Comparison of ENCODE assay signal across 28 cellular contexts in genomic region chr5:3006526-3006925, GRCh38.
"Had no signal": no experiment of that assay in that cellular context is flagged by ENCODE, and none has a peak within 500 bp of the region (broad histone marks: within the 10 kb centered on the region; RNA-seq: fewer than 3 reads in every experiment).

No MANE protein-coding gene starts in this region.

- H3K4me3 ChIP-seq: esophagus muscularis mucosa, gastrocnemius medialis had no signal

- H3K4me1 ChIP-seq: esophagus muscularis mucosa, foreskin keratinocyte, gastrocnemius medialis had no signal

- DNase-seq: activated B cell treated with CpG ODN at 0.5 μM for 24 hours; activated CD4-positive, alpha-beta T cell treated with anti-CD3 and anti-CD28 coated beads for 48 hours; activated CD4-positive, alpha-beta T cell treated with anti-CD3 and anti-CD28 coated beads, Interleukin-2, amount 50 U/mL, for 1 hour; activated CD4-positive, alpha-beta T cell treated with anti-CD3 and anti-CD28 coated beads, Interleukin-2, amount 50 U/mL, for 48 hours; activated CD8-positive, alpha-beta memory T cell treated with anti-CD3 and anti-CD28 coated beads for 24 hours; activated CD8-positive, alpha-beta T cell treated with anti-CD3 and anti-CD28 coated beads for 36 hours; activated effector memory CD4-positive, alpha-beta T cell treated with Interleukin-2 at 50 U/mL for 16 hours; activated gamma-delta T cell treated with Interleukin-2 at 50 U/mL for 16 hours; activated naive CD4-positive, alpha-beta T cell treated with anti-CD3 and anti-CD28 coated beads, Interleukin-2, amount 50 U/mL, for 16 hours; activated naive CD4-positive, alpha-beta T cell treated with Interleukin-2 at 50 U/mL for 16 hours; activated T-cell treated with anti-CD3 and anti-CD28 coated beads, Interleukin-2, amount 50 U/mL, for 4 hours; amniotic stem cell; anterior cingulate cortex; brain microvascular endothelial cell; effector memory CD4-positive, alpha-beta T cell; erythroblast; foreskin keratinocyte; gastrocnemius medialis; T-helper 1 cell; T-helper 17 cell; T1000; WERI-Rb-1 had no signal

- H3K27ac ChIP-seq: brain microvascular endothelial cell, esophagus muscularis mucosa, foreskin keratinocyte, gastrocnemius medialis, WERI-Rb-1 had no signal

- ATAC-seq: activated CD4-positive, CD25-positive, alpha-beta regulatory T cell treated with anti-CD3 and anti-CD28 coated beads, Interleukin-2, amount 50 U/mL, for 24 hours; activated CD8-positive, alpha-beta T cell treated with anti-CD3 and anti-CD28 coated beads for 36 hours; activated T-cell treated with anti-CD3 and anti-CD28 coated beads, Interleukin-2, amount 50 U/mL, for 4 hours; activated T-helper 17 cell treated with anti-CD3 and anti-CD28 coated beads, Interleukin-2, amount 50 U/mL, for 72 hours; foreskin keratinocyte; gastrocnemius medialis; T-helper 17 cell had no signal

- H3K4me3 Mint-ChIP-seq: activated B cell treated with CpG ODN at 0.5 μM for 24 hours; activated CD8-positive, alpha-beta T cell treated with anti-CD3 and anti-CD28 coated beads for 36 hours; activated naive CD8-positive, alpha-beta T cell; activated T-cell treated with anti-CD3 and anti-CD28 coated beads, Interleukin-2, amount 50 U/mL, for 4 hours; activated T-helper 17 cell treated with anti-CD3 and anti-CD28 coated beads, Interleukin-2, amount 50 U/mL, for 72 hours; central memory CD8-positive, alpha-beta T cell; T-helper 17 cell; T-helper 2 cell treated with Interferon-gamma antibody and Interleukin-4, amounts not matched to agents 5 μg/mL and 100 μg/mL, for 36 hours had no signal

- H3K27me3 Mint-ChIP-seq: activated B cell treated with CpG ODN at 0.5 μM for 24 hours; activated CD8-positive, alpha-beta T cell treated with anti-CD3 and anti-CD28 coated beads for 36 hours; activated naive CD8-positive, alpha-beta T cell; activated T-helper 17 cell treated with anti-CD3 and anti-CD28 coated beads, Interleukin-2, amount 50 U/mL, for 72 hours; central memory CD8-positive, alpha-beta T cell; T-helper 17 cell had no signal

- H3K27me3 ChIP-seq: brain microvascular endothelial cell, esophagus muscularis mucosa, foreskin keratinocyte, gastrocnemius medialis had no signal

- H3K27ac Mint-ChIP-seq: activated B cell treated with CpG ODN at 0.5 μM for 24 hours; activated CD8-positive, alpha-beta T cell treated with anti-CD3 and anti-CD28 coated beads for 36 hours; activated naive CD8-positive, alpha-beta T cell; activated T-helper 17 cell treated with anti-CD3 and anti-CD28 coated beads, Interleukin-2, amount 50 U/mL, for 72 hours; T-helper 17 cell; T-helper 2 cell treated with Interferon-gamma antibody and Interleukin-4, amounts not matched to agents 5 μg/mL and 100 μg/mL, for 36 hours had no signal

- H3K36me3 ChIP-seq: brain microvascular endothelial cell, esophagus muscularis mucosa, gastrocnemius medialis, WERI-Rb-1 had no signal

- H3K36me3 Mint-ChIP-seq: activated naive CD8-positive, alpha-beta T cell had no signal

- H3K4me1 Mint-ChIP-seq: activated B cell treated with CpG ODN at 0.5 μM for 24 hours; activated T-helper 17 cell treated with anti-CD3 and anti-CD28 coated beads, Interleukin-2, amount 50 U/mL, for 72 hours; central memory CD8-positive, alpha-beta T cell; T-helper 17 cell had no signal

- H3K9me3 ChIP-seq: gastrocnemius medialis had no signal
